6 cellular contexts compared by ENCODE assay signal in the genomic region with DNA sequence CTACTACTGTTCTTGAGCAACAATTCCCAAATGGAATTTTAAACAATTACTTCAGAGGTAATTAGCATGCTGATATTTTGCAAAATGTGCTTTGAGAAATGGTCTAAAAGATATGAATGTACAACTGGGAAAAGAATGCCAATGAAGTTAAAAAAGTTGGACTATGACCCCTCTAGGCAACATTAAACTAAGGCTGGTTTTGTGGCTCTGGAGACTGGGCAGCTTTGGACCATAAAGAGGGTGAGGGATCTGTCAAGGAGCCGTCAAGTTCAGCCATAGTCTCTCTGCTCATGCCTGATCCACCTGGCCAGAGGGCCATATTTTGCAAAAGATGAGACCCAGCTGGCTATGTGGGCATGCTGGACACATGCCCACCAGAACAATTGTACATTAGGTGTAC.
"Had no signal": no experiment of that assay in that cellular context is flagged by ENCODE, and none has a peak within 500 bp of the region (broad histone marks: within the 10 kb centered on the region; RNA-seq: fewer than 3 reads in every experiment).

No MANE protein-coding gene starts in this region.

- H2AFZ ChIP-seq: GM23338 had no signal

- ATAC-seq: GM23338 had no signal

- H3K9me3 Mint-ChIP-seq: GM23338, H9, HFFc6, IgD-negative memory B cell had no signal

- H3K4me3 Mint-ChIP-seq: GM23338, H9, HFFc6, IgD-negative memory B cell had no signal

- DNase-seq: H9, HCEC 1CT, HFFc6, KBM-7 had no signal

- H3K27ac Mint-ChIP-seq: GM23338, H9, HFFc6 had no signal

- H3K4me3 ChIP-seq: GM23338 had no signal

- H3K4me1 Mint-ChIP-seq: IgD-negative memory B cell had no signal

- H3K4me2 ChIP-seq: GM23338 had no signal
